23 cellular contexts compared by ENCODE assay signal in genomic region chr2:224175010-224175409, GRCh38.
DNase-seq lines count a peak whose midpoint lies in the region; ATAC-seq, FAIRE-seq and TF ChIP-seq lines count a peak whose summit lies in the region.
"Had no signal": no experiment of that assay in that cellular context is flagged by ENCODE, and none has a peak within 500 bp of the region (broad histone marks: within the 10 kb centered on the region; RNA-seq: fewer than 3 reads in every experiment).

No MANE protein-coding gene starts in this region.

- intact Hi-C loops in HepG2 (cut with micrococcal nuclease; ENCODE audit: unreplicated experiment) = loop anchor here (2.0 to 10.0 kb wide), 2 partner anchors 46 to 100 kb away; no protein-coding TSS in a partner anchor
- intact Hi-C loops in right lobe of liver (cut with DNase I) = no loop called here
- intact Hi-C loops in testis (cut with DNase I; ENCODE audit: low total_unique reads) = no loop called here

- no peak overlapping the region for H3K27ac ChIP-seq in HepG2 (ENCODE audit: extremely low read length, insufficient read depth, low read length)
- H3K27ac ChIP-seq in right lobe of liver = no peak overlapping the region
- no peak overlapping the region for H3K27ac ChIP-seq in testis
- H3K27ac ChIP-seq: HL-60, KMS-11, RWPE1 had no signal

- H3K4me3 Mint-ChIP-seq in endothelial cell (ENCODE audit: unreplicated experiment) = no peak overlapping the region
- H3K4me3 Mint-ChIP-seq: CD14-positive monocyte, H9, HFFc6 had no signal

- H3K4me2 ChIP-seq in HepG2 (ENCODE audit: low read depth, low read length) = peak overlapping the region; percentile 43
- H3K4me2 ChIP-seq: KMS-11 had no signal

- H3K4me1 Mint-ChIP-seq in endothelial cell (ENCODE audit: unreplicated experiment) = peaks cover 18% of the 10 kb centered on the region
- H3K4me1 Mint-ChIP-seq: CD14-positive monocyte, H9 had no signal

- peaks cover 10% of the 10 kb centered on the region; the same call in 1 of the 2 replicates for H3K4me1 ChIP-seq in HepG2 (ENCODE audit: insufficient read depth, low read length)
- H3K4me1 ChIP-seq in right lobe of liver = no peaks in the 10 kb centered on the region
- no peaks in the 10 kb centered on the region for H3K4me1 ChIP-seq in testis

- peaks cover 2 to 22% of the 10 kb centered on the region in 2 experiments; a peak in 3 of 5 replicates for H3K27me3 ChIP-seq in HepG2 (ENCODE audit: control insufficient read depth in 1 of 2, insufficient read depth in 2 of 2, low read length in 2 of 2)
- no peaks in the 10 kb centered on the region for H3K27me3 ChIP-seq in right lobe of liver
- no peaks in the 10 kb centered on the region for H3K27me3 ChIP-seq in testis

- no TSS peak for BruUV-seq in HepG2 (replicated peaks; lab: Mats Ljungman, UMichigan)

- no peaks in the 10 kb centered on the region for H3K9me3 Mint-ChIP-seq in endothelial cell (ENCODE audit: unreplicated experiment)
- H3K9me3 Mint-ChIP-seq: H9, HFFc6 had no signal

- POLR2A ChIA-PET in HepG2 (lab: Yijun Ruan, JAX) = interaction anchor here (0.7 kb wide), 2 partner anchors 28 to 29 kb away, joined by 3 read pairs; no protein-coding TSS in a partner anchor

- H3K36me3 ChIP-seq in HepG2 (replicated peaks in 1 of 2; ENCODE audit: control insufficient read depth in 1 of 2, insufficient read depth in 2 of 2, low read length in 2 of 2) (no peaks in the 10 kb centered on the region), right lobe of liver (no peaks in the 10 kb centered on the region), testis (ENCODE audit: low read depth, missing control alignments) (no peaks in the 10 kb centered on the region)

- no peak overlapping the region for H3K4me3 ChIP-seq in HepG2 (replicated peaks in 1 of 3; ENCODE audit: insufficient read depth in 1 of 3, low read depth in 2 of 3, low read length in 3 of 3)
- no peak overlapping the region for H3K4me3 ChIP-seq in right lobe of liver
- peak overlapping the region in 1 of 2 donors; percentile 12 for H3K4me3 ChIP-seq in testis
- H3K4me3 ChIP-seq: GM12878 had no signal

- H4K20me1 ChIP-seq in HepG2 (ENCODE audit: insufficient read depth, low read length) = no peaks in the 10 kb centered on the region

- CTCF ChIA-PET in HepG2 (lab: Yijun Ruan, JAX; ENCODE audit: low intra/inter-chr PET ratio, low total read pairs) = no interaction called here

- TF ChIP-seq POLR2A in HepG2 (IDR thresholded peaks at IDR 0.05; ENCODE audit: insufficient read depth in 1 of 2, low read depth in 2 of 2, low read length in 2 of 2) (no peak), right lobe of liver (IDR thresholded peaks at IDR 0.05) (no peak), testis (IDR thresholded peaks at IDR 0.05) (no peak)

- no peak for TF ChIP-seq EP300 in HepG2 (IDR thresholded peaks at IDR 0.05; ENCODE audit: low read depth in 2 of 2, low read length in 2 of 2)
- TF ChIP-seq EP300 in HepG2 (CRISPR knock-in tag; IDR thresholded peaks at IDR 0.05; ENCODE audit: borderline replicate concordance) = no peak

- H3K27me3 Mint-ChIP-seq in endothelial cell (ENCODE audit: unreplicated experiment) = no peaks in the 10 kb centered on the region

- no peak for TF ChIP-seq RAD21 in HepG2 (CRISPR knock-in tag; IDR thresholded peaks at IDR 0.05)

- DNase-seq in HepG2 (ENCODE audit: low spot score) = no peak
- DNase-seq in right lobe of liver = no peak
- DNase-seq in OCI-M1 (lab: John Stamatoyannopoulos, UW) = peak; percentile 20
- DNase-seq in endothelial cell (ENCODE audit: low spot score) = peak; percentile 39
- DNase-seq in testis = peak; percentile 66
- no peak for DNase-seq in SIG-M5 (lab: John Stamatoyannopoulos, UW)
- DNase-seq in activated effector memory CD4-positive, alpha-beta T cell treated with anti-CD3 and anti-CD28 coated beads, Interleukin-2, amount 50 U/mL, for 16 hours = no peak
- DNase-seq in DMS114 treated with DMSO at 0.1 percent for 48 hours (lab: John Stamatoyannopoulos, UW; ENCODE audit: unreplicated experiment) = no peak
- DNase-seq: DMS79 treated with DMSO at 0.1 percent for 48 hours, H9, HFFc6, NCI-H187 treated with DMSO at 0.1 percent for 48 hours, NCI-H2107, NCI-H345, NCI-H524 treated with DMSO at 0.1 percent for 48 hours, SHP77 treated with DMSO at 0.1 percent for 48 hours, T-helper 1 cell had no signal

- 35% methylated on average over 6 of the region's 6 CpGs for WGBS in HepG2 (ENCODE audit: low lambda C conversion rate)
- WGBS in right lobe of liver (ENCODE audit: insufficient coverage, low coverage, low lambda C conversion rate, missing lambda C conversion rate) = 70% methylated on average over 6 of the region's 6 CpGs
- 65 to 71% methylated on average over 6 of the region's 6 CpGs for WGBS in testis, 2 donors

- peak overlapping the region; percentile 97 for H3K27ac Mint-ChIP-seq in endothelial cell (ENCODE audit: unreplicated experiment)
- H3K27ac Mint-ChIP-seq: CD14-positive monocyte, H9, HFFc6 had no signal

- peaks cover 4% of the 10 kb centered on the region for H3K36me3 Mint-ChIP-seq in endothelial cell (ENCODE audit: low read depth, unreplicated experiment)
- H3K36me3 Mint-ChIP-seq: CD14-positive monocyte had no signal

- no peaks in the 10 kb centered on the region for H3K9me3 ChIP-seq in HepG2 (ENCODE audit: low read length)
- no peaks in the 10 kb centered on the region for H3K9me3 ChIP-seq in right lobe of liver
- no peaks in the 10 kb centered on the region for H3K9me3 ChIP-seq in testis

- no peak for TF ChIP-seq CTCF in HepG2 (CRISPR knock-in tag; IDR thresholded peaks at IDR 0.05)
- no peak for TF ChIP-seq CTCF in right lobe of liver (IDR thresholded peaks at IDR 0.05)
- TF ChIP-seq CTCF in endothelial cell (IDR thresholded peaks at IDR 0.05; ENCODE audit: unreplicated experiment) = no peak
- TF ChIP-seq CTCF in testis (IDR thresholded peaks at IDR 0.05) = no peak

- ATAC-seq in HepG2 (peak; percentile 53), right lobe of liver (no peak)
- ATAC-seq: GM12878 had no signal

- H2AFZ ChIP-seq in HepG2 (ENCODE audit: low read length) = peak overlapping the region; percentile 65

- H3K9ac ChIP-seq in HepG2 (ENCODE audit: insufficient read depth, low read depth, low read length) = no peak overlapping the region
- H3K9ac ChIP-seq: KMS-11 had no signal

- in situ Hi-C loops in HepG2 (cut with HindIII; ENCODE audit: extremely low pct_ligation_motif_present, low pct_unique_long_range_greater_than_20kb) = no loop called here

- no peaks in the 10 kb centered on the region for H3K79me2 ChIP-seq in HepG2 (ENCODE audit: insufficient read depth, low read length)

- no peak for FAIRE-seq in HepG2 (lab: Jason Lieb, UNC)
- FAIRE-seq: A204.1, GM12878 had no signal

TF ChIP-seq in HepG2, 621 proteins besides CTCF, POLR2A, EP300 and RAD21:
- peak; percentile 65 for TF ChIP-seq NFYC (CRISPR knock-in tag; IDR thresholded peaks at IDR 0.05)
- no peak for TF ChIP-seq ZNF235 (CRISPR knock-in tag; IDR thresholded peaks at IDR 0.05; ENCODE audit: borderline replicate concordance)
- TF ChIP-seq NFYB (CRISPR knock-in tag; IDR thresholded peaks at IDR 0.05) = peak; percentile 62
- TF ChIP-seq ZMYM4 (CRISPR knock-in tag; IDR thresholded peaks at IDR 0.05) = peak; percentile 25; the same call in 1 of the 2 replicates
- peak; percentile 53 for TF ChIP-seq USF2 (IDR thresholded peaks at IDR 0.05; ENCODE audit: low read depth, low read length)
- TF ChIP-seq USF2 (CRISPR knock-in tag; IDR thresholded peaks at IDR 0.05; ENCODE audit: borderline replicate concordance) = peak; percentile 65; the same call in 1 of the 2 replicates

Comparison
In these comparisons a context has a peak if more than half of its experiments do, and no peak if none do; other contexts are left out.
1. DNase-seq: peak in OCI-M1 (single experiment), endothelial cell (single experiment) and testis (single experiment); none in HepG2 (single experiment), right lobe of liver (0 of 3), SIG-M5 (single experiment), activated effector memory CD4-positive, alpha-beta T cell treated with anti-CD3 and anti-CD28 coated beads, Interleukin-2, amount 50 U/mL, for 16 hours (single experiment) and DMS114 treated with DMSO at 0.1 percent for 48 hours (single experiment).